Comparison of ENCODE assay signal across 11 cellular contexts in genomic region chr12:45789025-45789424, GRCh38. TPM values are rescaled to one million over a fixed set of nuclear protein-coding genes. Genes with fewer than 3 reads are reported as not detected.
A peak's percentile ranks its signal among the peaks of the same experiment; 100 is the strongest.
DNase-seq lines count a peak whose midpoint lies in the region; ATAC-seq and TF ChIP-seq lines count a peak whose summit lies in the region.
"Had no signal": no experiment of that assay in that cellular context is flagged by ENCODE, and none has a peak within 500 bp of the region (broad histone marks: within the 10 kb centered on the region; RNA-seq: fewer than 3 reads in every experiment).

No MANE protein-coding gene starts in this region.

- H3K9me3 ChIP-seq in BLaER1 (no peaks in the 10 kb centered on the region), hepatocyte (ENCODE audit: low read depth) (no peaks in the 10 kb centered on the region)
- H3K9me3 ChIP-seq: testis had no signal

- no peaks in the 10 kb centered on the region for H3K9me2 ChIP-seq in hepatocyte (replicated peaks; ENCODE audit: insufficient read depth)

- peak; percentile 77 for ATAC-seq in GM21825 (IDR thresholded peaks at IDR 0.05; ENCODE audit: unreplicated experiment)

- peaks cover 11% of the 10 kb centered on the region; the same call in 1 of the 2 replicates for H3K4me1 ChIP-seq in BLaER1
- H3K4me1 ChIP-seq in hepatocyte (ENCODE audit: insufficient read depth), result no peaks in the 10 kb centered on the region
- H3K4me1 ChIP-seq: testis had no signal

- no peaks in the 10 kb centered on the region for H3K27me3 Mint-ChIP-seq in activated naive CD4-positive, alpha-beta T cell treated with anti-CD3 and anti-CD28 coated beads, Interleukin-2, amount 10 ng/mL, durations not matched to agents 7 days and 5 days
- H3K27me3 Mint-ChIP-seq: activated CD4-positive, alpha-beta T cell treated with anti-CD3 and anti-CD28 coated beads, Interleukin-2, amount 10 ng/mL, durations not matched to agents 7 days and 5 days had no signal

- 0 out of 2 replicates have a peak overlapping the region, but pooled peaks have one; percentile 11 for H3K4me2 ChIP-seq in BLaER1
- no peak overlapping the region for H3K4me2 ChIP-seq in hepatocyte

- no peaks in the 10 kb centered on the region for H3K4me1 Mint-ChIP-seq in activated naive CD4-positive, alpha-beta T cell treated with anti-CD3 and anti-CD28 coated beads, Interleukin-2, amount 10 ng/mL, durations not matched to agents 7 days and 5 days
- H3K4me1 Mint-ChIP-seq: activated CD4-positive, alpha-beta T cell treated with anti-CD3 and anti-CD28 coated beads, Interleukin-2, amount 10 ng/mL, durations not matched to agents 7 days and 5 days had no signal

- H3K36me3 Mint-ChIP-seq in activated naive CD4-positive, alpha-beta T cell treated with anti-CD3 and anti-CD28 coated beads, Interleukin-2, amount 10 ng/mL, durations not matched to agents 7 days and 5 days, result peaks cover 3% of the 10 kb centered on the region

- H4K20me1 ChIP-seq in BLaER1 (peaks cover 98% of the 10 kb centered on the region), hepatocyte (ENCODE audit: insufficient read depth, poor library complexity, severe bottlenecking) (peaks cover 7% of the 10 kb centered on the region)

- no peak overlapping the region for H2AFZ ChIP-seq in hepatocyte

- H3K4me3 ChIP-seq in BLaER1 (no peak overlapping the region), hepatocyte (no peak overlapping the region)
- H3K4me3 ChIP-seq: testis had no signal

- in situ Hi-C loops in SK-MEL-5 (cut with HindIII; ENCODE audit: low pct_unique_long_range_greater_than_20kb, low sequenced_read_pairs), result no loop called here

- no peaks in the 10 kb centered on the region for H3K9me3 Mint-ChIP-seq in activated naive CD4-positive, alpha-beta T cell treated with anti-CD3 and anti-CD28 coated beads, Interleukin-2, amount 10 ng/mL, durations not matched to agents 7 days and 5 days
- H3K9me3 Mint-ChIP-seq: activated CD4-positive, alpha-beta T cell treated with anti-CD3 and anti-CD28 coated beads, Interleukin-2, amount 10 ng/mL, durations not matched to agents 7 days and 5 days had no signal

- no peak overlapping the region for H3K27ac Mint-ChIP-seq in activated naive CD4-positive, alpha-beta T cell treated with anti-CD3 and anti-CD28 coated beads, Interleukin-2, amount 10 ng/mL, durations not matched to agents 7 days and 5 days
- H3K27ac Mint-ChIP-seq: activated CD4-positive, alpha-beta T cell treated with anti-CD3 and anti-CD28 coated beads, Interleukin-2, amount 10 ng/mL, durations not matched to agents 7 days and 5 days had no signal

- H3K79me2 ChIP-seq in hepatocyte, result peaks cover 77% of the 10 kb centered on the region

- H3K4me3 Mint-ChIP-seq in activated naive CD4-positive, alpha-beta T cell treated with anti-CD3 and anti-CD28 coated beads, Interleukin-2, amount 10 ng/mL, durations not matched to agents 7 days and 5 days, result no peak overlapping the region
- H3K4me3 Mint-ChIP-seq: activated CD4-positive, alpha-beta T cell treated with anti-CD3 and anti-CD28 coated beads, Interleukin-2, amount 10 ng/mL, durations not matched to agents 7 days and 5 days had no signal

- H3K9ac ChIP-seq in BLaER1, result no peak overlapping the region

- peaks cover 7% of the 10 kb centered on the region; the same call in 1 of the 2 replicates for H3K36me3 ChIP-seq in BLaER1
- H3K36me3 ChIP-seq in hepatocyte (replicated peaks; ENCODE audit: insufficient read depth, low read depth), result no peaks in the 10 kb centered on the region

- H3K27me3 ChIP-seq in BLaER1 (no peaks in the 10 kb centered on the region), hepatocyte (no peaks in the 10 kb centered on the region)
- H3K27me3 ChIP-seq: testis had no signal

- DNase-seq in SK-MEL-5 (ENCODE audit: low read depth, low spot score), result peak; percentile 63
- peak; percentile 16 for DNase-seq in hepatocyte (ENCODE audit: low spot score)
- no peak for DNase-seq in LoVo (ENCODE audit: low spot score)
- no peak for DNase-seq in NCI-H524 treated with DMSO at 0.1 percent for 48 hours (lab: John Stamatoyannopoulos, UW)
- DNase-seq in activated naive CD4-positive, alpha-beta T cell treated with anti-CD3 and anti-CD28 coated beads, Interleukin-2, amount 10 ng/mL, durations not matched to agents 7 days and 5 days, result no peak
- no peak for DNase-seq in T-helper 1 cell
- DNase-seq: activated CD4-positive, alpha-beta T cell treated with anti-CD3 and anti-CD28 coated beads, Interleukin-2, amount 10 ng/mL, durations not matched to agents 7 days and 5 days; activated effector memory CD4-positive, alpha-beta T cell treated with anti-CD3 and anti-CD28 coated beads, Interleukin-2, amount 50 U/mL, for 16 hours; testis had no signal

- CTCF ChIA-PET in activated naive CD4-positive, alpha-beta T cell treated with anti-CD3 and anti-CD28 coated beads, Interleukin-2, amount 10 ng/mL, durations not matched to agents 7 days and 5 days (lab: Charles Lee), result no interaction called here

- no peak for TF ChIP-seq CTCF in hepatocyte (IDR thresholded peaks at IDR 0.05; ENCODE audit: poor library complexity)

- H3K27ac ChIP-seq in BLaER1 (no peak overlapping the region), hepatocyte (no peak overlapping the region)
- H3K27ac ChIP-seq: testis had no signal

RNA-seq across cellular contexts. Expression of gene ARID2, which starts 59.5 kb away (rescaled TPM):
- total RNA-seq in SK-MEL-5 (2014; rRNA removed; shearing (Covaris generic)), result 21.9 and 26.6 TPM in 2 replicates
- polyA plus RNA-seq in SK-MEL-5 (2015; cell fraction: cytosol; rRNA removed), result 10.5 and 15.6 TPM in 2 replicates
- 20.7 and 22.2 TPM in 2 replicates for polyA plus RNA-seq in SK-MEL-5 (2015; cell fraction: nucleus; rRNA removed)
- 26.8 and 29.7 TPM in 2 replicates for total RNA-seq in hepatocyte
- polyA plus RNA-seq in hepatocyte, result 11.9 and 13.2 TPM in 2 replicates

Comparison
In these comparisons a context has a peak if more than half of its experiments do, and no peak if none do; other contexts are left out.
1. DNase-seq: peak in SK-MEL-5 (single experiment) and hepatocyte (single experiment); none in LoVo (single experiment), NCI-H524 treated with DMSO at 0.1 percent for 48 hours (single experiment), activated naive CD4-positive, alpha-beta T cell treated with anti-CD3 and anti-CD28 coated beads, Interleukin-2, amount 10 ng/mL, durations not matched to agents 7 days and 5 days (single experiment) and T-helper 1 cell (0 of 5).